In genomic region chr9:10921671-10922070, GRCh38 we compare ENCODE assay signal across 1 cellular context.
TF ChIP-seq lines count a peak whose summit lies in the region.

No MANE protein-coding gene starts in this region.

TF ChIP-seq in WTC11, 78 proteins besides CTCF, POLR2A, EP300 and RAD21 (continued from another document):
- TF ChIP-seq PRDM15 (CRISPR knock-in tag; IDR thresholded peaks at IDR 0.05) (no peak), FOXP1 (CRISPR knock-in tag; IDR thresholded peaks at IDR 0.05; ENCODE audit: borderline replicate concordance) (no peak), OVOL2 (CRISPR knock-in tag; IDR thresholded peaks at IDR 0.05; ENCODE audit: borderline replicate concordance) (no peak), MYBL2 (CRISPR knock-in tag; IDR thresholded peaks at IDR 0.05) (no peak), MXD4 (CRISPR knock-in tag; IDR thresholded peaks at IDR 0.05; ENCODE audit: borderline replicate concordance) (no peak), E2F5 (CRISPR knock-in tag; IDR thresholded peaks at IDR 0.05) (no peak), RELA (CRISPR knock-in tag; IDR thresholded peaks at IDR 0.05; ENCODE audit: borderline replicate concordance) (no peak), NFATC4 (CRISPR knock-in tag; IDR thresholded peaks at IDR 0.05) (no peak), CDX4 (CRISPR knock-in tag; IDR thresholded peaks at IDR 0.05; ENCODE audit: borderline replicate concordance) (no peak), CREM (CRISPR knock-in tag; IDR thresholded peaks at IDR 0.05) (no peak), SMAD3 (CRISPR knock-in tag; IDR thresholded peaks at IDR 0.05; ENCODE audit: borderline replicate concordance) (no peak), FOXP4 (CRISPR knock-in tag; IDR thresholded peaks at IDR 0.05) (no peak), ZNF281 (CRISPR knock-in tag; IDR thresholded peaks at IDR 0.05) (no peak), ZNF532 (CRISPR knock-in tag; IDR thresholded peaks at IDR 0.05; ENCODE audit: borderline replicate concordance) (no peak)
